Comparison of ENCODE assay signal across 13 cellular contexts in the genomic region with DNA sequence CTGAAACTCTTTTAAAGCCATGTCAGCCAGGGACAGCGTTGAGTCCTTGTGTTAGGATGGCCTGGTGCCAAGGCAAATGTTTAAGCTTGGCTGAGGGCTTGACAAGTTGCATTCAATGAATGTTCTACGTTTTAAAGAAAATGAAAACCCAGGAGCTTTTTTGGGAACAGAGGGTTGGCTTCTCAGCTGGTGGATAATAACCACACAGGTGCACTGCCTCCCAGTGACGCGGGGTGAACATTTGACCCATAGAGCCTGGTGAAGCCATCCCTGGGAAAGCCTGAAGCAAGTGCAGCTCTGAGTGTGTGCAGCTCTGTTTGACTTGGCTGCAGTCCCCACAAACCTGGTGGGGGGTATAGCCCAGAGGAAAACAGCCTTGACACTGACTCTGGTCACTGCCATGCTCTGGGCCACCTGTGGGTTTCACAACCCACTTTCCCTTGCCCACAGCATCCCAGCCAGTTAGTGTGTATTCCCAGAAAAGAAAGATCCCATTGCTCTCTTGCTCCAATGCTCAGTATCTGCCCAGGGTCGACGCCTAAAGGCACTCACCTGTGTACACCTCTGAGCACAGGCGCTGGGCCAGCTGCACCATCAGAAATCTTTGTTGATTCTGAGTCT.
DNase-seq lines count a peak whose midpoint lies in the region; ATAC-seq and TF ChIP-seq lines count a peak whose summit lies in the region.
"Had no signal": no experiment of that assay in that cellular context is flagged by ENCODE, and none has a peak within 500 bp of the region (broad histone marks: within the 10 kb centered on the region; RNA-seq: fewer than 3 reads in every experiment).

No MANE protein-coding gene starts in this region.

- H3K4me2 ChIP-seq in GM23248 (ENCODE audit: unreplicated experiment): no peak overlapping the region

- no peak overlapping the region for H3K9ac ChIP-seq in GM23248

- no peaks in the 10 kb centered on the region for H4K20me1 ChIP-seq in GM23248 (ENCODE audit: insufficient read depth)

- H3K4me3 ChIP-seq in lung (no peak overlapping the region), GM23248 (no peak overlapping the region)
- H3K4me3 ChIP-seq: dorsolateral prefrontal cortex, K562, SJSA1 had no signal

- intact Hi-C loops in activated T-helper 2 cell treated with anti-CD3 and anti-CD28 coated beads, Interferon-gamma antibody, Interleukin-2, Interleukin-4, amounts not matched to agents 10 μg/mL and 5 μg/mL and 100 μg/mL, durations not matched to agents 14 hours and 24 hours and 36 hours (cut with micrococcal nuclease): no loop called here

- H3K27me3 ChIP-seq in lung (ENCODE audit: control insufficient read depth, insufficient read depth) (no peaks in the 10 kb centered on the region), GM23248 (replicated peaks; ENCODE audit: insufficient read depth) (no peaks in the 10 kb centered on the region)
- H3K27me3 ChIP-seq: dorsolateral prefrontal cortex, SJSA1 had no signal

- no peak overlapping the region for H3K4me3 Mint-ChIP-seq in activated T-helper 2 cell treated with anti-CD3 and anti-CD28 coated beads, Interferon-gamma antibody, Interleukin-2, Interleukin-4, amounts not matched to agents 10 μg/mL and 5 μg/mL and 100 μg/mL, durations not matched to agents 14 hours and 24 hours and 36 hours (ENCODE audit: low read depth)
- H3K4me3 Mint-ChIP-seq: natural killer cell treated with Interleukin-12 subunit alpha and Interleukin-12 subunit beta and Interleukin-15 and Interleukin-18, amount 100 ng/mL, for 72 hours had no signal

- in situ Hi-C loops in GM23248 (cut with MboI): no loop called here

- no peaks in the 10 kb centered on the region for H3F3A ChIP-seq in GM23248 (ENCODE audit: insufficient read depth)

- no peaks in the 10 kb centered on the region for H3K4me1 ChIP-seq in lung (ENCODE audit: control insufficient read depth in 2 of 2, insufficient read depth in 2 of 2, low read length in 2 of 2)
- H3K4me1 ChIP-seq in GM23248 (ENCODE audit: insufficient read depth): peaks cover 8% of the 10 kb centered on the region
- H3K4me1 ChIP-seq: SJSA1 had no signal

- peaks cover 11% of the 10 kb centered on the region for H3K36me3 Mint-ChIP-seq in activated T-helper 2 cell treated with anti-CD3 and anti-CD28 coated beads, Interferon-gamma antibody, Interleukin-2, Interleukin-4, amounts not matched to agents 10 μg/mL and 5 μg/mL and 100 μg/mL, durations not matched to agents 14 hours and 24 hours and 36 hours (ENCODE audit: low read depth)
- H3K36me3 Mint-ChIP-seq: natural killer cell treated with Interleukin-12 subunit alpha and Interleukin-12 subunit beta and Interleukin-15 and Interleukin-18, amount 100 ng/mL, for 72 hours had no signal

- H3K4me1 Mint-ChIP-seq in activated T-helper 2 cell treated with anti-CD3 and anti-CD28 coated beads, Interferon-gamma antibody, Interleukin-2, Interleukin-4, amounts not matched to agents 10 μg/mL and 5 μg/mL and 100 μg/mL, durations not matched to agents 14 hours and 24 hours and 36 hours (ENCODE audit: low read depth): peaks cover 7% of the 10 kb centered on the region

- H3K9me3 ChIP-seq in lung (ENCODE audit: control insufficient read depth in 2 of 2, insufficient read depth in 1 of 2, low read length in 1 of 2) (no peaks in the 10 kb centered on the region), GM23248 (ENCODE audit: low read depth) (no peaks in the 10 kb centered on the region)
- H3K9me3 ChIP-seq: SJSA1 had no signal

- peak; percentile 35 for ATAC-seq in lung (ENCODE audit: insufficient read depth, low FRiP score)
- no peak for ATAC-seq in HG02840 (IDR thresholded peaks at IDR 0.05; ENCODE audit: low FRiP score, unreplicated experiment)
- ATAC-seq: K562; natural killer cell treated with Interleukin-12 subunit alpha and Interleukin-12 subunit beta and Interleukin-15 and Interleukin-18, amount 100 ng/mL, for 72 hours had no signal

- H3K27me3 Mint-ChIP-seq in activated T-helper 2 cell treated with anti-CD3 and anti-CD28 coated beads, Interferon-gamma antibody, Interleukin-2, Interleukin-4, amounts not matched to agents 10 μg/mL and 5 μg/mL and 100 μg/mL, durations not matched to agents 14 hours and 24 hours and 36 hours (ENCODE audit: low read depth): no peaks in the 10 kb centered on the region

- H3K79me2 ChIP-seq in GM23248 (ENCODE audit: insufficient read depth): no peaks in the 10 kb centered on the region

- H3K36me3 ChIP-seq in lung (ENCODE audit: control insufficient read depth in 2 of 2, insufficient read depth in 2 of 2, low read length in 2 of 2) (no peaks in the 10 kb centered on the region), GM23248 (ENCODE audit: low read depth) (no peaks in the 10 kb centered on the region)
- H3K36me3 ChIP-seq: SJSA1 had no signal

- H3K9me2 ChIP-seq in GM23248 (ENCODE audit: insufficient read depth): no peaks in the 10 kb centered on the region

- peaks cover 10% of the 10 kb centered on the region for H3K9me3 Mint-ChIP-seq in activated T-helper 2 cell treated with anti-CD3 and anti-CD28 coated beads, Interferon-gamma antibody, Interleukin-2, Interleukin-4, amounts not matched to agents 10 μg/mL and 5 μg/mL and 100 μg/mL, durations not matched to agents 14 hours and 24 hours and 36 hours
- H3K9me3 Mint-ChIP-seq: natural killer cell treated with Interleukin-12 subunit alpha and Interleukin-12 subunit beta and Interleukin-15 and Interleukin-18, amount 100 ng/mL, for 72 hours had no signal

- H3K27ac ChIP-seq in lung (ENCODE audit: low read depth in 1 of 2, low read length in 1 of 2) (no peak overlapping the region), GM23248 (no peak overlapping the region)
- H3K27ac ChIP-seq: dorsolateral prefrontal cortex, SJSA1 had no signal

- TF ChIP-seq CTCF in lung (IDR thresholded peaks at IDR 0.05; ENCODE audit: control extremely low read depth, extremely low read depth): no peak

- 63 to 83% methylated on average over 7 of the region's 7 CpGs for WGBS in lung, 2 donors
- WGBS in GM23248 (ENCODE audit: low coverage in 1 of 2, low lambda C conversion rate in 2 of 2, missing lambda C conversion rate in 2 of 2), 2 experiments: 64 to 66% methylated on average over 7 of the region's 7 CpGs

- DNase-seq in DMS79 treated with DMSO at 0.1 percent for 48 hours (lab: John Stamatoyannopoulos, UW) (peak; percentile 97), NCI-H2081 (lab: John Stamatoyannopoulos, UW) (peak; percentile 93 to 99), SHP77 (lab: John Stamatoyannopoulos, UW) (peak; percentile 94 to 96), lung (ENCODE audit: low spot score) (peak; percentile 58), iPS-NIHi7 (ENCODE audit: extremely low spot score) (no peak), GM23248 (no peak)
- no peak for DNase-seq in activated T-helper 2 cell treated with anti-CD3 and anti-CD28 coated beads, Interferon-gamma antibody, Interleukin-2, Interleukin-4, amounts not matched to agents 10 μg/mL and 5 μg/mL and 100 μg/mL, durations not matched to agents 14 hours and 24 hours and 36 hours (ENCODE audit: low spot score)
- DNase-seq: NCI-H82 had no signal

- no peak overlapping the region for H3K27ac Mint-ChIP-seq in activated T-helper 2 cell treated with anti-CD3 and anti-CD28 coated beads, Interferon-gamma antibody, Interleukin-2, Interleukin-4, amounts not matched to agents 10 μg/mL and 5 μg/mL and 100 μg/mL, durations not matched to agents 14 hours and 24 hours and 36 hours
- H3K27ac Mint-ChIP-seq: natural killer cell treated with Interleukin-12 subunit alpha and Interleukin-12 subunit beta and Interleukin-15 and Interleukin-18, amount 100 ng/mL, for 72 hours had no signal

- no peak overlapping the region for H2AFZ ChIP-seq in GM23248

Comparison
In these comparisons a context has a peak if more than half of its experiments do, and no peak if none do; other contexts are left out.
1. DNase-seq: peak in DMS79 treated with DMSO at 0.1 percent for 48 hours (single experiment), NCI-H2081 (2 of 2), SHP77 (2 of 2) and lung (single experiment); none in iPS-NIHi7 (single experiment), GM23248 (single experiment) and activated T-helper 2 cell treated with anti-CD3 and anti-CD28 coated beads, Interferon-gamma antibody, Interleukin-2, Interleukin-4, amounts not matched to agents 10 μg/mL and 5 μg/mL and 100 μg/mL, durations not matched to agents 14 hours and 24 hours and 36 hours (single experiment).